In genomic region chr2:27409321-27410073, GRCh38 we compare ENCODE assay signal across 8 cellular contexts. TPM values are rescaled to one million over a fixed set of nuclear protein-coding genes. Genes with fewer than 3 reads are reported as not detected.
DNase-seq lines count a peak whose midpoint lies in the region; ATAC-seq and TF ChIP-seq lines count a peak whose summit lies in the region.

Gene PPM1G, minus strand, starts transcription at chr2:27409591. Its CDS starts 169 bp downstream, at chr2:27409422.

- H3K36me3 Mint-ChIP-seq in CD4-positive, alpha-beta T cell (ENCODE audit: low read depth) = peaks cover 15% of the 10 kb centered on the region
- peaks cover 12% of the 10 kb centered on the region for H3K36me3 Mint-ChIP-seq in activated CD4-positive, alpha-beta memory T cell treated with anti-CD3 and anti-CD28 coated beads for 36 hours

- H3K27ac ChIP-seq in CD4-positive, alpha-beta T cell (ENCODE audit: low read depth, low read length) = peak within 1 kb of the TSS; percentile 85
- H3K27ac ChIP-seq in right lobe of liver = peak within 1 kb of the TSS; percentile 36 to 80 (median 62)

- peak; percentile 60 for TF ChIP-seq POLR2A in right lobe of liver (IDR thresholded peaks at IDR 0.05)

- H3K9me3 Mint-ChIP-seq in CD4-positive, alpha-beta T cell = no peaks in the 10 kb centered on the region
- no peaks in the 10 kb centered on the region for H3K9me3 Mint-ChIP-seq in activated CD4-positive, alpha-beta memory T cell treated with anti-CD3 and anti-CD28 coated beads for 36 hours

- CTCF ChIA-PET in CD4-positive, alpha-beta T cell (lab: Charles Lee) = interaction anchor here (0.8 to 2.3 kb wide), 6 partner anchors 18 to 274 kb away, joined by 3 to 12 read pairs (median 3); no protein-coding TSS in a partner anchor
- CTCF ChIA-PET in activated CD4-positive, alpha-beta memory T cell treated with anti-CD3 and anti-CD28 coated beads for 36 hours (lab: Charles Lee) = interaction anchor here (0.8 to 4.9 kb wide), 8 partner anchors 20 to 328 kb away, joined by 3 to 46 read pairs (median 4); partner anchors contain the start of genes NRBP1 and ZNF513

- no peak for TF ChIP-seq CTCF in CD4-positive, alpha-beta T cell (IDR thresholded peaks at IDR 0.05)
- TF ChIP-seq CTCF in right lobe of liver (IDR thresholded peaks at IDR 0.05) = no peak

- H3K4me3 Mint-ChIP-seq in CD4-positive, alpha-beta T cell = peak within 1 kb of the TSS; percentile 90
- peak within 1 kb of the TSS; percentile 88 for H3K4me3 Mint-ChIP-seq in activated CD4-positive, alpha-beta memory T cell treated with anti-CD3 and anti-CD28 coated beads for 36 hours

- H3K4me1 Mint-ChIP-seq in CD4-positive, alpha-beta T cell (ENCODE audit: low read depth) = peaks cover 41% of the 10 kb centered on the region
- H3K4me1 Mint-ChIP-seq in activated CD4-positive, alpha-beta memory T cell treated with anti-CD3 and anti-CD28 coated beads for 36 hours (ENCODE audit: low read depth) = peaks cover 32% of the 10 kb centered on the region

- no peaks in the 10 kb centered on the region for H3K36me3 ChIP-seq in right lobe of liver

- no peaks in the 10 kb centered on the region for H3K27me3 ChIP-seq in CD4-positive, alpha-beta T cell (ENCODE audit: control insufficient read depth, insufficient read depth, low read length)
- H3K27me3 ChIP-seq in right lobe of liver = no peaks in the 10 kb centered on the region

- peak; percentile 95 for ATAC-seq in CD4-positive, alpha-beta T cell (ENCODE audit: poor library complexity)
- ATAC-seq in GM19452 (IDR thresholded peaks at IDR 0.05; ENCODE audit: unreplicated experiment) (peak; percentile 96), right lobe of liver (peak; percentile 99 to 100 (median 99))

- peak; percentile 92 to 98 (median 95) for DNase-seq in CD4-positive, alpha-beta T cell
- DNase-seq in HK-2 (ENCODE audit: unreplicated experiment) (peak; percentile 96), NCI-H82 treated with DMSO at 0.1 percent for 48 hours (lab: John Stamatoyannopoulos, UW; ENCODE audit: unreplicated experiment) (peak; percentile 83), dermis microvascular lymphatic vessel endothelial cell (ENCODE audit: low read depth in 2 of 2) (peak; percentile 78 to 95), right lobe of liver (peak; percentile 98)
- DNase-seq in activated CD4-positive, alpha-beta memory T cell treated with anti-CD3 and anti-CD28 coated beads for 36 hours = peak; percentile 98
- DNase-seq in stimulated activated CD4-positive, alpha-beta T cell treated with anti-CD3 and anti-CD28 coated beads, Interleukin-4, amount 100 ng/mL, for 4 hours = peak; percentile 94 to 97

- H3K9me3 ChIP-seq in CD4-positive, alpha-beta T cell (ENCODE audit: control insufficient read depth, low read length) = no peaks in the 10 kb centered on the region
- no peaks in the 10 kb centered on the region for H3K9me3 ChIP-seq in right lobe of liver

- peak within 1 kb of the TSS; percentile 95 to 100 (median 98) for H3K4me3 ChIP-seq in right lobe of liver

- H3K27ac Mint-ChIP-seq in CD4-positive, alpha-beta T cell = peak within 1 kb of the TSS; percentile 82
- H3K27ac Mint-ChIP-seq in activated CD4-positive, alpha-beta memory T cell treated with anti-CD3 and anti-CD28 coated beads for 36 hours = peak within 1 kb of the TSS; percentile 87

- intact Hi-C loops in CD4-positive, alpha-beta T cell (cut with DNase I, micrococcal nuclease) = loop anchor here (1.0 to 10.0 kb wide), 7 partner anchors 19 to 254 kb away; partner anchors contain the start of genes EIF2B4 (in 2 of the 2), SNX17 (in 2 of the 2), CCDC121 (in 1 of the 2) and GPN1 (in 1 of the 2)
- intact Hi-C loops in activated CD4-positive, alpha-beta memory T cell treated with anti-CD3 and anti-CD28 coated beads for 36 hours (cut with micrococcal nuclease) = loop anchor here (1.0 to 10.0 kb wide), 7 partner anchors 19 to 275 kb away; partner anchors contain the start of genes EIF2B4, GTF3C2, IFT172 and MPV17
- intact Hi-C loops in right lobe of liver (cut with DNase I) = no loop called here

- POLR2A ChIA-PET in CD4-positive, alpha-beta T cell (lab: Charles Lee) = interaction anchor here (0.6 to 2.7 kb wide), 11 partner anchors 18 to 841 kb away, joined by 3 to 59 read pairs (median 8); partner anchors contain the start of genes CCDC121, EIF2B4, GPN1 and GTF3C2
- POLR2A ChIA-PET in activated CD4-positive, alpha-beta memory T cell treated with anti-CD3 and anti-CD28 coated beads for 36 hours (lab: Charles Lee) = interaction anchor here (0.6 to 2.9 kb wide), 13 partner anchors 18 to 274 kb away, joined by 3 to 63 read pairs (median 4); partner anchors contain the start of genes ATRAID, CCDC121, EIF2B4 and GPN1

- no peaks in the 10 kb centered on the region for H3K27me3 Mint-ChIP-seq in CD4-positive, alpha-beta T cell
- no peaks in the 10 kb centered on the region for H3K27me3 Mint-ChIP-seq in activated CD4-positive, alpha-beta memory T cell treated with anti-CD3 and anti-CD28 coated beads for 36 hours

- under 1% methylated on average over 26 of the region's 82 CpGs for WGBS in right lobe of liver (ENCODE audit: insufficient coverage, low coverage, low lambda C conversion rate, missing lambda C conversion rate)

- H3K4me1 ChIP-seq in right lobe of liver = peaks cover 0 to 20% (median 3%) of the 10 kb centered on the region in 4 donors

RNA-seq across cellular contexts. Expression of gene PPM1G, which starts in this region (rescaled TPM):
- 10 to 100 TPM; 30.4 to 31.2 TPM for total RNA-seq in CD4-positive, alpha-beta T cell
- 100 to 1,000 TPM; 127 to 132 TPM for total RNA-seq in activated CD4-positive, alpha-beta memory T cell treated with anti-CD3 and anti-CD28 coated beads for 36 hours
- total RNA-seq in dermis microvascular lymphatic vessel endothelial cell (88.5 and 101 TPM in 2 replicates), right lobe of liver (10 to 100 TPM; 20.9 to 38.4 (median 24.2) TPM)

Comparison
In these comparisons a context has a peak if more than half of its experiments do, and no peak if none do; other contexts are left out.
1. Peak in every context shown above with its lines: DNase-seq, ATAC-seq, H3K4me3 ChIP-seq and H3K27ac ChIP-seq.
2. intact Hi-C loops: an anchor here in CD4-positive, alpha-beta T cell (1.0 to 10.0 kb wide) and activated CD4-positive, alpha-beta memory T cell treated with anti-CD3 and anti-CD28 coated beads for 36 hours (1.0 to 10.0 kb wide); none called in right lobe of liver.